In genomic region chr11:71999813-72000590, GRCh38 we compare ENCODE assay signal across 1 cellular context.
TF ChIP-seq lines count a peak whose summit lies in the region.

No MANE protein-coding gene starts in this region.

TF ChIP-seq in K562, 482 proteins besides CTCF, POLR2A, EP300 and RAD21 (continued from another document and continues in another):
- no peak for TF ChIP-seq ETV6 (IDR thresholded peaks at IDR 0.05; ENCODE audit: borderline replicate concordance in 1 of 2, low read depth in 2 of 2, low read length in 1 of 2)
- TF ChIP-seq ETV6 (CRISPR knock-in tag; IDR thresholded peaks at IDR 0.05; ENCODE audit: borderline replicate concordance) = no peak
- no peak for TF ChIP-seq HMG20B (CRISPR knock-in tag; IDR thresholded peaks at IDR 0.05)
- no peak for TF ChIP-seq KLF13 (tag; IDR thresholded peaks at IDR 0.05; ENCODE audit: borderline replicate concordance, low read depth)
- no peak for TF ChIP-seq FOXJ3 (CRISPR knock-in tag; IDR thresholded peaks at IDR 0.05)
- TF ChIP-seq MLX (CRISPR knock-in tag; conservative IDR thresholded peaks at IDR 0.05) = no peak
- TF ChIP-seq NRF1 (conservative IDR thresholded peaks at IDR 0.05 in 1 of 2, IDR thresholded peaks at IDR 0.05 in 1 of 2) = peak; percentile 72 to 77
- TF ChIP-seq MIER1 (IDR thresholded peaks at IDR 0.05; ENCODE audit: low read depth) = no peak
- TF ChIP-seq SMAD4 (CRISPR knock-in tag; conservative IDR thresholded peaks at IDR 0.05) = no peak
- no peak for TF ChIP-seq ADNP (tag; IDR thresholded peaks at IDR 0.05)
- TF ChIP-seq FOXK1 (CRISPR knock-in tag; IDR thresholded peaks at IDR 0.05; ENCODE audit: borderline replicate concordance) = no peak
- no peak for TF ChIP-seq STAT5A (IDR thresholded peaks at IDR 0.05; ENCODE audit: borderline replicate concordance, low read length)
- peak; percentile 22; the same call in 1 of the 2 replicates for TF ChIP-seq JUND (IDR thresholded peaks at IDR 0.05; ENCODE audit: borderline replicate concordance, low read depth, low read length)
- no peak for TF ChIP-seq JUND (tag; IDR thresholded peaks at IDR 0.05; ENCODE audit: borderline replicate concordance, low read depth, low read length)
- no peak for TF ChIP-seq ZNF830 (CRISPR knock-in tag; IDR thresholded peaks at IDR 0.05)
- TF ChIP-seq TBL1XR1 (IDR thresholded peaks at IDR 0.05; ENCODE audit: low read length in 2 of 2) = no peak
- no peak for TF ChIP-seq ETS2 (tag; IDR thresholded peaks at IDR 0.05; ENCODE audit: borderline replicate concordance, poor library complexity, severe bottlenecking)
- no peak for TF ChIP-seq ELK3 (CRISPR knock-in tag; IDR thresholded peaks at IDR 0.05)
- TF ChIP-seq NFE2 (IDR thresholded peaks at IDR 0.05; ENCODE audit: low read depth) = no peak
- no peak for TF ChIP-seq HEY1 (CRISPR knock-in tag; IDR thresholded peaks at IDR 0.05; ENCODE audit: borderline replicate concordance)
- TF ChIP-seq E2F4 (CRISPR knock-in tag; IDR thresholded peaks at IDR 0.05; ENCODE audit: low read depth) = no peak
- TF ChIP-seq NCOA2 (IDR thresholded peaks at IDR 0.05; ENCODE audit: partially characterized antibody in 2 of 2) = no peak
- no peak for TF ChIP-seq AFF1 (IDR thresholded peaks at IDR 0.05; ENCODE audit: low read depth in 1 of 2, partially characterized antibody in 2 of 2)
- TF ChIP-seq ZNF277 (CRISPR knock-in tag; IDR thresholded peaks at IDR 0.05; ENCODE audit: borderline replicate concordance) = no peak
- TF ChIP-seq NR2F6 (CRISPR knock-in tag; IDR thresholded peaks at IDR 0.05) = no peak
- no peak for TF ChIP-seq ZNF764 (CRISPR knock-in tag; IDR thresholded peaks at IDR 0.05; ENCODE audit: low read depth)
- TF ChIP-seq CBX3 (IDR thresholded peaks at IDR 0.05; ENCODE audit: borderline replicate concordance in 1 of 2, low read length in 2 of 2) = no peak
- no peak for TF ChIP-seq AFF4 (CRISPR knock-in tag; IDR thresholded peaks at IDR 0.05)
- no peak for TF ChIP-seq CBX2 (IDR thresholded peaks at IDR 0.05; ENCODE audit: insufficient read depth, low read length, poor library complexity, severe bottlenecking)
- TF ChIP-seq NONO (IDR thresholded peaks at IDR 0.05; ENCODE audit: low read depth in 2 of 2, low read length in 1 of 2) = no peak
- TF ChIP-seq POU5F1 (IDR thresholded peaks at IDR 0.05; ENCODE audit: borderline replicate concordance, low read depth, low read length, partially characterized antibody) = no peak
- no peak for TF ChIP-seq TCF7 (IDR thresholded peaks at IDR 0.05; ENCODE audit: borderline replicate concordance)
- TF ChIP-seq CBFA2T3 (IDR thresholded peaks at IDR 0.05) = no peak
- no peak for TF ChIP-seq ZNF23 (CRISPR knock-in tag; IDR thresholded peaks at IDR 0.05)
- no peak for TF ChIP-seq ZBTB43 (CRISPR knock-in tag; IDR thresholded peaks at IDR 0.05)
- no peak for TF ChIP-seq ATF6 (CRISPR knock-in tag; IDR thresholded peaks at IDR 0.05)
- TF ChIP-seq PKNOX1 (IDR thresholded peaks at IDR 0.05) = no peak
- TF ChIP-seq THRB (CRISPR knock-in tag; conservative IDR thresholded peaks at IDR 0.05) = no peak
- no peak for TF ChIP-seq ZNF583 (CRISPR knock-in tag; IDR thresholded peaks at IDR 0.05)
- TF ChIP-seq HNRNPLL (IDR thresholded peaks at IDR 0.05; ENCODE audit: low read depth, low read length, poor library complexity, severe bottlenecking) = no peak
- no peak for TF ChIP-seq KDM5B (IDR thresholded peaks at IDR 0.05; ENCODE audit: insufficient replicate concordance, low read depth, low read length)
